ENCODE assay signal across 8 cellular contexts in the genomic region with DNA sequence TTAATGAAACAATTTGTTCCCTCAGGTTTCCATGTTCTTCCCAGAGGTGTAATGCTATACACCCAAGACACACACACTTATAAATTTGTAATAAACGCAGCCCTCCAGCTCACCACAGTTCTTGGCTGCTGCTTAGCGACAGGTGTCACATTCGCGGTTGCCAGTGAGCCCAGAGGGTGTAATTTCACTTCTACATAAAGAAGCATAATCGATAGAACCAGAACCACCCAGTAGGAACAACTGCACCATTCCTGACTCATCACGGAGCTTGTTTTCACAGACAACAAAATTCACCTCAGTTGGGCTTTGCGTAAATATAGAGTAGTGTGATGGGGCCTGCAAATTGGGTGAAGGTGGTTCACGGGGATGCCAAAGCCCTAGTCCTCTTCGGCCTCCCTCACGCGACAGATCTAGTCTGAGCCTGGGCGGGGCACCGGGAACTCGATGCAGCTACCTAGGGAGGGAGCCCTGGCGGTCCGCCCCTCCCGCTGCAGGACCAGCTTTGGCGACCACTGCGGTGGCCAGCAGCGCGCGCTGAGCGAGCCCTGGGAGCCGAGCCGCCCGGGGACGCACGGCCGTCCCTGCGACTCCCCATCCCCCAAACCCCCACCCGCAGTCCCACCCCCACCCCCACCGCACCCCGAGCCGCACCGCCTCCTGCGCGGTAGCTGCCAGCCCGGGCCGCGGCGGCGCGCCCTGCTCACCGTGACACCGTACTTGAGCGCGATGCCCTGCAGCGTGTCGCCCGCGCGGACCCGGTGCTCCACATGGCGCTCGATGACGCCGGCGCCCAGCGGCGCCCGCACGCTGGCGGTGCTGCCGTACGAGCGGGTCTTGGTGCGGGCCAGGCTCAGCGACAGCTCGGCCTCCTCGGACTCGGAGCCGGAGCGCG. TPM values are rescaled to one million over a fixed set of nuclear protein-coding genes. Genes with fewer than 3 reads are reported as not detected.
DNase-seq lines count a peak whose midpoint lies in the region; ATAC-seq and TF ChIP-seq lines count a peak whose summit lies in the region.

No MANE protein-coding gene starts in this region.

- H3K4ac ChIP-seq in mesenchymal stem cell (ENCODE audit: low read depth in 1 of 2, low read length in 2 of 2): peak overlapping the region; percentile 64 to 96

- no peak overlapping the region for H2AK5ac ChIP-seq in mesenchymal stem cell (ENCODE audit: low read length, severe bottlenecking)

- 7% methylated on average over 45 of the region's 74 CpGs for WGBS in mesenchymal stem cell

- ATAC-seq in stimulated activated effector memory CD8-positive, alpha-beta T cell treated with anti-CD3 and anti-CD28 coated beads, Interleukin-12 subunit alpha, Interleukin-12 subunit beta, amount 100 ng/mL, for 72 hours: peak; percentile 65

- H2BK5ac ChIP-seq in mesenchymal stem cell (ENCODE audit: low read depth, low read length, poor library complexity, severe bottlenecking): no peak overlapping the region

- no peak for TF ChIP-seq CTCF in GM12864 (IDR thresholded peaks at IDR 0.05; ENCODE audit: low read depth, low read length, missing control alignments)

- peaks cover 2% of the 10 kb centered on the region for H3K27me3 Mint-ChIP-seq in activated CD4-positive, alpha-beta T cell treated with anti-CD3 and anti-CD28 coated beads, Interleukin-2, amount 10 ng/mL, durations not matched to agents 24 days and 14 days
- peaks cover 13% of the 10 kb centered on the region for H3K27me3 Mint-ChIP-seq in dendritic cell treated with granulocyte-macrophage colony-stimulating factor and Interleukin-4, amounts not matched to agents 40 ng/mL and 50 ng/mL, for 4 days

- H3K79me1 ChIP-seq in mesenchymal stem cell (replicated peaks; ENCODE audit: low read length, poor library complexity, severe bottlenecking): no peaks in the 10 kb centered on the region

- peak overlapping the region; percentile 92 for H3K27ac Mint-ChIP-seq in activated CD4-positive, alpha-beta T cell treated with anti-CD3 and anti-CD28 coated beads, Interleukin-2, amount 10 ng/mL, durations not matched to agents 24 days and 14 days
- peak overlapping the region; percentile 68 for H3K27ac Mint-ChIP-seq in dendritic cell treated with granulocyte-macrophage colony-stimulating factor and Interleukin-4, amounts not matched to agents 40 ng/mL and 50 ng/mL, for 4 days
- H3K27ac Mint-ChIP-seq in stimulated activated effector memory CD8-positive, alpha-beta T cell treated with anti-CD3 and anti-CD28 coated beads, Interleukin-12 subunit alpha, Interleukin-12 subunit beta, amount 100 ng/mL, for 72 hours: peak overlapping the region; percentile 64

- no peak overlapping the region for H3K27ac ChIP-seq in mesenchymal stem cell (ENCODE audit: low read length, poor library complexity, severe bottlenecking)

- H4K91ac ChIP-seq in mesenchymal stem cell (ENCODE audit: low read length): peak overlapping the region; percentile 80

- peak overlapping the region in 1 of 2 experiments; percentile 96 for H2BK12ac ChIP-seq in mesenchymal stem cell (ENCODE audit: low read length in 2 of 2)

- peak overlapping the region in 1 of 2 experiments; percentile 80 for H3K23ac ChIP-seq in mesenchymal stem cell (ENCODE audit: low read length in 2 of 2)

- peak overlapping the region in 1 of 2 experiments; percentile 95 for H3K14ac ChIP-seq in mesenchymal stem cell (ENCODE audit: low read length in 2 of 2)

- H3K9me3 ChIP-seq in mesenchymal stem cell (ENCODE audit: control insufficient read depth, low read length): no peaks in the 10 kb centered on the region

- peaks cover 14% of the 10 kb centered on the region for H3K4me1 ChIP-seq in mesenchymal stem cell (ENCODE audit: control insufficient read depth, insufficient read depth, low read depth, low read length)

- H3K4me3 ChIP-seq in GM12864 (ENCODE audit: low read depth, low read length) (peak overlapping the region; percentile 80), H7 (ENCODE audit: insufficient read depth, low read depth, low read length) (peak overlapping the region; percentile 54), mesenchymal stem cell (ENCODE audit: insufficient read depth in 1 of 2, low read depth in 1 of 2, low read length in 2 of 2) (peak overlapping the region; percentile 83 to 84)

- peak overlapping the region; percentile 72 for H3K9ac ChIP-seq in mesenchymal stem cell (ENCODE audit: low read length)

- peak overlapping the region; percentile 71 for H2BK120ac ChIP-seq in mesenchymal stem cell (ENCODE audit: low read depth, low read length)

- peaks cover 17% of the 10 kb centered on the region for H3K36me3 Mint-ChIP-seq in activated CD4-positive, alpha-beta T cell treated with anti-CD3 and anti-CD28 coated beads, Interleukin-2, amount 10 ng/mL, durations not matched to agents 24 days and 14 days (ENCODE audit: low read depth)
- H3K36me3 Mint-ChIP-seq in dendritic cell treated with granulocyte-macrophage colony-stimulating factor and Interleukin-4, amounts not matched to agents 40 ng/mL and 50 ng/mL, for 4 days (ENCODE audit: low read depth): peaks cover 13% of the 10 kb centered on the region
- peaks cover 12% of the 10 kb centered on the region for H3K36me3 Mint-ChIP-seq in stimulated activated effector memory CD8-positive, alpha-beta T cell treated with anti-CD3 and anti-CD28 coated beads, Interleukin-12 subunit alpha, Interleukin-12 subunit beta, amount 100 ng/mL, for 72 hours

- H2BK15ac ChIP-seq in mesenchymal stem cell (ENCODE audit: low read depth, poor library complexity, severe bottlenecking): peak overlapping the region; percentile 94

- H3K4me3 Mint-ChIP-seq in activated CD4-positive, alpha-beta T cell treated with anti-CD3 and anti-CD28 coated beads, Interleukin-2, amount 10 ng/mL, durations not matched to agents 24 days and 14 days: peak overlapping the region; percentile 87
- peak overlapping the region; percentile 84 for H3K4me3 Mint-ChIP-seq in dendritic cell treated with granulocyte-macrophage colony-stimulating factor and Interleukin-4, amounts not matched to agents 40 ng/mL and 50 ng/mL, for 4 days
- peak overlapping the region; percentile 80 for H3K4me3 Mint-ChIP-seq in stimulated activated effector memory CD8-positive, alpha-beta T cell treated with anti-CD3 and anti-CD28 coated beads, Interleukin-12 subunit alpha, Interleukin-12 subunit beta, amount 100 ng/mL, for 72 hours

- H3K18ac ChIP-seq in mesenchymal stem cell (ENCODE audit: low read depth in 1 of 2, low read length in 2 of 2): peak overlapping the region; percentile 96 to 98

- H2AFZ ChIP-seq in mesenchymal stem cell (ENCODE audit: low read depth, low read length): peak overlapping the region; percentile 99

- H3K4me2 ChIP-seq in mesenchymal stem cell (ENCODE audit: low read length, poor library complexity, severe bottlenecking): peak overlapping the region; percentile 99

- H3K36me3 ChIP-seq in H7 (replicated peaks; ENCODE audit: control insufficient read depth, insufficient read depth, low read length): no peaks in the 10 kb centered on the region
- peaks cover 0 to 2% of the 10 kb centered on the region in 2 experiments for H3K36me3 ChIP-seq in mesenchymal stem cell (ENCODE audit: control insufficient read depth in 1 of 2, insufficient read depth in 2 of 2, low read depth in 1 of 2, low read length in 2 of 2)

- H3K4me1 Mint-ChIP-seq in activated CD4-positive, alpha-beta T cell treated with anti-CD3 and anti-CD28 coated beads, Interleukin-2, amount 10 ng/mL, durations not matched to agents 24 days and 14 days: peaks cover 56% of the 10 kb centered on the region
- peaks cover 58% of the 10 kb centered on the region for H3K4me1 Mint-ChIP-seq in dendritic cell treated with granulocyte-macrophage colony-stimulating factor and Interleukin-4, amounts not matched to agents 40 ng/mL and 50 ng/mL, for 4 days (ENCODE audit: low read depth)
- H3K4me1 Mint-ChIP-seq in stimulated activated effector memory CD8-positive, alpha-beta T cell treated with anti-CD3 and anti-CD28 coated beads, Interleukin-12 subunit alpha, Interleukin-12 subunit beta, amount 100 ng/mL, for 72 hours: peaks cover 58% of the 10 kb centered on the region

- no peak for DNase-seq in GM12864 (ENCODE audit: low read depth)
- peak; percentile 73 for DNase-seq in H7
- peak; percentile 81 for DNase-seq in NCI-H1092 treated with DMSO at 0.1 percent for 48 hours (lab: John Stamatoyannopoulos, UW)
- DNase-seq in activated CD4-positive, alpha-beta T cell treated with anti-CD3 and anti-CD28 coated beads, Interleukin-2, amount 10 ng/mL, durations not matched to agents 24 days and 14 days: peak; percentile 87
- peak; percentile 37 for DNase-seq in mesenchymal stem cell
- peak; percentile 49 to 84 for DNase-seq in stimulated activated effector memory CD8-positive, alpha-beta T cell treated with anti-CD3 and anti-CD28 coated beads, Interleukin-12 subunit alpha, Interleukin-12 subunit beta, amount 100 ng/mL, for 72 hours (ENCODE audit: low spot score in 2 of 2)
- no peak for DNase-seq in OCI-M2 (lab: John Stamatoyannopoulos, UW; ENCODE audit: unreplicated experiment)

- H3K9me3 Mint-ChIP-seq in activated CD4-positive, alpha-beta T cell treated with anti-CD3 and anti-CD28 coated beads, Interleukin-2, amount 10 ng/mL, durations not matched to agents 24 days and 14 days: no peaks in the 10 kb centered on the region
- H3K9me3 Mint-ChIP-seq in dendritic cell treated with granulocyte-macrophage colony-stimulating factor and Interleukin-4, amounts not matched to agents 40 ng/mL and 50 ng/mL, for 4 days: no peaks in the 10 kb centered on the region
- H3K9me3 Mint-ChIP-seq in stimulated activated effector memory CD8-positive, alpha-beta T cell treated with anti-CD3 and anti-CD28 coated beads, Interleukin-12 subunit alpha, Interleukin-12 subunit beta, amount 100 ng/mL, for 72 hours: no peaks in the 10 kb centered on the region

- H4K8ac ChIP-seq in mesenchymal stem cell (ENCODE audit: low read length): peak overlapping the region; percentile 94

- peaks cover 29% of the 10 kb centered on the region for H3K27me3 ChIP-seq in H7 (ENCODE audit: control insufficient read depth, insufficient read depth, low read length)
- H3K27me3 ChIP-seq in mesenchymal stem cell (ENCODE audit: control insufficient read depth in 1 of 2, insufficient read depth in 1 of 2, low read length in 2 of 2): peaks cover 0 to 21% of the 10 kb centered on the region in 2 experiments

- intact Hi-C loops in activated CD4-positive, alpha-beta T cell treated with anti-CD3 and anti-CD28 coated beads, Interleukin-2, amount 10 ng/mL, durations not matched to agents 24 days and 14 days (cut with micrococcal nuclease): loop anchor here (2.0 to 5.0 kb wide), 4 partner anchors 14 to 270 kb away; a partner anchor contains a TSS
- intact Hi-C loops in dendritic cell treated with granulocyte-macrophage colony-stimulating factor and Interleukin-4, amounts not matched to agents 40 ng/mL and 50 ng/mL, for 4 days (cut with micrococcal nuclease): loop anchor here (2.0 kb wide), 1 partner anchor 34 kb away; no protein-coding TSS in a partner anchor

RNA-seq across cellular contexts. Expression of a gene that starts 0.6 kb away (rescaled TPM):
- 1.2 and 1.5 TPM in 2 replicates for total RNA-seq in H7 (2014; rRNA removed; shearing (Covaris generic))
- 15.4 and 15.5 TPM in 2 replicates for total RNA-seq in activated CD4-positive, alpha-beta T cell treated with anti-CD3 and anti-CD28 coated beads, Interleukin-2, amount 10 ng/mL, durations not matched to agents 24 days and 14 days
- 6.6 TPM for polyA plus RNA-seq in mesenchymal stem cell (2013, experiment 1 of 2)
- polyA plus RNA-seq in mesenchymal stem cell (2013, experiment 2 of 2): 8.1 TPM

RNA-seq across cellular contexts. Expression of a gene that starts 14.5 kb away (rescaled TPM):
- total RNA-seq in H7 (2014; rRNA removed; shearing (Covaris generic)): 1.2 and 1.3 TPM in 2 replicates
- total RNA-seq in activated CD4-positive, alpha-beta T cell treated with anti-CD3 and anti-CD28 coated beads, Interleukin-2, amount 10 ng/mL, durations not matched to agents 24 days and 14 days: 4.0 and 4.6 TPM in 2 replicates
- 5.9 TPM for polyA plus RNA-seq in mesenchymal stem cell (2013, experiment 1 of 2)
- 5.9 TPM for polyA plus RNA-seq in mesenchymal stem cell (2013, experiment 2 of 2)

RNA-seq across cellular contexts. Expression of a gene that starts 55.6 kb away (rescaled TPM):
- 8.9 and 19.0 TPM in 2 replicates for total RNA-seq in H7 (2014; rRNA removed; shearing (Covaris generic))
- total RNA-seq in activated CD4-positive, alpha-beta T cell treated with anti-CD3 and anti-CD28 coated beads, Interleukin-2, amount 10 ng/mL, durations not matched to agents 24 days and 14 days: not detected in 2 replicates
- polyA plus RNA-seq in mesenchymal stem cell (2013, experiment 1 of 2): 0.01 TPM
- polyA plus RNA-seq in mesenchymal stem cell (2013, experiment 2 of 2): 0.03 TPM

Comparison
In these comparisons a context has a peak if more than half of its experiments do, and no peak if none do; other contexts are left out.
1. DNase-seq: peak in H7 (single experiment), NCI-H1092 treated with DMSO at 0.1 percent for 48 hours (single experiment), activated CD4-positive, alpha-beta T cell treated with anti-CD3 and anti-CD28 coated beads, Interleukin-2, amount 10 ng/mL, durations not matched to agents 24 days and 14 days (single experiment), mesenchymal stem cell (single experiment) and stimulated activated effector memory CD8-positive, alpha-beta T cell treated with anti-CD3 and anti-CD28 coated beads, Interleukin-12 subunit alpha, Interleukin-12 subunit beta, amount 100 ng/mL, for 72 hours (2 of 2); none in GM12864 (single experiment) and OCI-M2 (single experiment).
2. Peak in every context shown above with its lines, with median percentiles within 50 percentile points of each other: H3K4me3 ChIP-seq, H3K27ac Mint-ChIP-seq and H3K4me3 Mint-ChIP-seq.